In the genomic region with DNA sequence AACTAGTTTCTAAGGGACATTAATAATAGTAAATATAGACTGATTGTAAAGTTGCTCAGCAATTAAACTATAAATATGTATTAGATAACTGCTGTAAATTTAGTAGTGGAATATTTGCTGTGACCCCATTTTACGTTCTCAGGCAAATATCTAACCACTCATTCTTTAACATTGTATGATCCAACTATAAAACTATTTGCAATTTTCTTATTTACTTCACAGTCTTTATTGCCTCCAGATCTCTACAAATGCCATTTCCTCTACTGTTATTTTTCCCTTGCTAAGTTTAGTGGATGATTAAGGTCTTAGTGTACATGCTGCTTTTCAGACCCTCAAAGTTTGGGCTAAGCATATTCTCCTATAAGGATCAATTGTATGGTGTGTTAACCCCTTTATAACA, we compare ENCODE assay signal across 26 cellular contexts.
DNase-seq lines count a peak whose midpoint lies in the region; ATAC-seq, FAIRE-seq and TF ChIP-seq lines count a peak whose summit lies in the region.
"Had no signal": no experiment of that assay in that cellular context is flagged by ENCODE, and none has a peak within 500 bp of the region (broad histone marks: within the 10 kb centered on the region; RNA-seq: fewer than 3 reads in every experiment).

No MANE protein-coding gene starts in this region.

- no peak for ATAC-seq in HG02623 (IDR thresholded peaks at IDR 0.05; ENCODE audit: unreplicated experiment)
- no peak for ATAC-seq in GM18868 (IDR thresholded peaks at IDR 0.05; ENCODE audit: unreplicated experiment)
- ATAC-seq: GM12878; left lobe of liver; stimulated activated memory B cell treated with anti-CD40 and anti-IgM and Interleukin-4, amounts not matched to agents 10 μg/mL and 1 μg/mL and 100 μg/mL, for 72 hours had no signal

- no peak for FAIRE-seq in HTR-8/SVneo (lab: Jason Lieb, UNC)
- FAIRE-seq: endothelial cell of umbilical vein, GM12878 had no signal

- H3K9me3 ChIP-seq in SJSA1 (replicated peaks) = no peaks in the 10 kb centered on the region
- H3K9me3 ChIP-seq: BLaER1, testis had no signal

- peak; percentile 52 for DNase-seq in ELR (ENCODE audit: low read depth)
- peak in 1 of 2 experiments; percentile 42 for DNase-seq in SJSA1 (ENCODE audit: low read depth in 1 of 2, low spot score in 2 of 2)
- DNase-seq in fibroblast of the aortic adventitia (ENCODE audit: low read depth) = peak; percentile 44
- no peak for DNase-seq in HTR-8/SVneo (ENCODE audit: insufficient read length, low spot score)
- no peak for DNase-seq in amniotic stem cell (lab: John Stamatoyannopoulos, UW)
- DNase-seq: activated CD4-positive, alpha-beta T cell treated with anti-CD3 and anti-CD28 coated beads, Interleukin-2, amount 50 U/mL, for 1 hour; aorta; COR-L47; H9; mesendoderm; naive B cell; NCI-H1105 treated with DMSO at 0.1 percent for 48 hours; NCI-H2029 treated with DMSO at 0.1 percent for 48 hours; NCI-H226; NCI-H748 treated with DMSO at 0.1 percent for 48 hours; occipital lobe; stimulated activated CD4-positive, alpha-beta T cell treated with anti-CD3 and anti-CD28 coated beads, Interleukin-2, amount 100 ng/mL, for 48 hours; testis had no signal

- H3K27ac ChIP-seq in SJSA1 = peak overlapping the region; percentile 59
- H3K27ac ChIP-seq: BLaER1, testis, VCaP had no signal

- H3K4me1 ChIP-seq in SJSA1 (replicated peaks) = peaks cover 28% of the 10 kb centered on the region
- H3K4me1 ChIP-seq: BLaER1, testis had no signal

- no peak for TF ChIP-seq CTCF in fibroblast of the aortic adventitia (IDR thresholded peaks at IDR 0.05; ENCODE audit: insufficient read depth, low read length)

- no peaks in the 10 kb centered on the region for H3K27me3 ChIP-seq in SJSA1 (replicated peaks)
- H3K27me3 ChIP-seq: BLaER1, testis had no signal

- H3K4me3 ChIP-seq in SJSA1 (no peak overlapping the region), fibroblast of the aortic adventitia (ENCODE audit: low read depth, low read length) (no peak overlapping the region)
- H3K4me3 ChIP-seq: BLaER1, GM12878, testis had no signal

- H3K36me3 ChIP-seq in SJSA1 = no peaks in the 10 kb centered on the region
- H3K36me3 ChIP-seq: BLaER1 had no signal

Comparison
In these comparisons a context has a peak if more than half of its experiments do, and no peak if none do; other contexts are left out.
1. DNase-seq: peak in ELR (single experiment) and fibroblast of the aortic adventitia (single experiment); none in HTR-8/SVneo (single experiment) and amniotic stem cell (single experiment).